Comparison of ENCODE assay signal across 15 cellular contexts in the genomic region with DNA sequence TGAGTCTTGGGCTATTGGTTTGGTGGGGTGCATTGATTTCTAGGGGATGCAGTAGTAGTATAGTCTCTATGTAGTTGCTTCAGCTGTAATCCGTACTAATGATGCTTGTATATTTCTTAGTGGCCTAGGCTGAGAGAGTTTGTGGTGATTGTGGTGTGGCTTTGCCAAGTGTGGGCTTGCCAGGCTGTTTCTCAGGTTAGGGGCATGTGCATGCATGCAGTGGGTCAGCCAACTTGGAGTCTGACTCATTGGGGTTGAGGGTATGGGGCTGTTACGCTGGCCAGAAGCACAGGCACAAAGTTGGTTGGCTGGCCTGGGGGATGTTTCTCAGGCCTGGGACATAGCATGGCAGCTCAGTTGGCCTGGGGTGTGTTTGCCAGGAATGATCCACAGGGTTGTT. TPM values are rescaled to one million over a fixed set of nuclear protein-coding genes. Genes with fewer than 3 reads are reported as not detected.
A peak's percentile ranks its signal among the peaks of the same experiment; 100 is the strongest.
DNase-seq lines count a peak whose midpoint lies in the region; ATAC-seq, FAIRE-seq and TF ChIP-seq lines count a peak whose summit lies in the region.
"Had no signal": no experiment of that assay in that cellular context is flagged by ENCODE, and none has a peak within 500 bp of the region (broad histone marks: within the 10 kb centered on the region; RNA-seq: fewer than 3 reads in every experiment).

No MANE protein-coding gene starts in this region.

- no peak overlapping the region for H2BK120ac ChIP-seq in neuronal stem cell (ENCODE audit: low read depth, low read length)

- no peak overlapping the region for H2BK12ac ChIP-seq in neuronal stem cell (ENCODE audit: low read length)

- no peak overlapping the region for H2AK5ac ChIP-seq in neuronal stem cell (ENCODE audit: low read depth, low read length)

- peak overlapping the region; percentile 39 for H2BK5ac ChIP-seq in neuronal stem cell (ENCODE audit: low read length)

- no peak overlapping the region for H2BK15ac ChIP-seq in neuronal stem cell (ENCODE audit: low read length)

- H4K91ac ChIP-seq in neuronal stem cell (ENCODE audit: low read depth, low read length, poor library complexity), result no peak overlapping the region

- no peak overlapping the region for H3K27ac ChIP-seq in neuronal stem cell (replicated peaks; ENCODE audit: low read length)
- H3K27ac ChIP-seq: BLaER1 treated with 17β-estradiol and CSF1 and Interleukin-3, amounts not matched to agents 10 nM and 100 nM had no signal

- no peak overlapping the region for H3K18ac ChIP-seq in neuronal stem cell (ENCODE audit: low read length)

- no peak overlapping the region for H3K4ac ChIP-seq in neuronal stem cell (ENCODE audit: low read length)

- no peak for TF ChIP-seq CTCF in epithelial cell of esophagus (IDR thresholded peaks at IDR 0.05; ENCODE audit: insufficient read depth, low read depth, low read length, missing control alignments)

- no peak overlapping the region for H3K9ac ChIP-seq in neuronal stem cell (ENCODE audit: low read depth, low read length, poor library complexity)
- H3K9ac ChIP-seq: BLaER1 treated with 17β-estradiol and CSF1 and Interleukin-3, amounts not matched to agents 10 nM and 100 nM had no signal

- no CpG with 5 or more reads among the region's 2 CpGs for WGBS in neuronal stem cell (ENCODE audit: extremely low coverage in 2 of 2, insufficient read length in 2 of 2, insufficient replicate concordance in 1 of 2), 2 donors

- H3K4me3 ChIP-seq in MG63, result no peak overlapping the region
- no peak overlapping the region for H3K4me3 ChIP-seq in epithelial cell of esophagus (ENCODE audit: low read length)
- H3K4me3 ChIP-seq in neuronal stem cell (ENCODE audit: low read length in 2 of 2), result no peak overlapping the region
- H3K4me3 ChIP-seq: BLaER1 treated with 17β-estradiol and CSF1 and Interleukin-3, amounts not matched to agents 10 nM and 100 nM; GM23338 had no signal

- H3K9me3 ChIP-seq in MG63 (peaks cover 25% of the 10 kb centered on the region), neuronal stem cell (replicated peaks in 1 of 2; ENCODE audit: control insufficient read depth in 2 of 2, insufficient read depth in 1 of 2, low read depth in 1 of 2, low read length in 2 of 2) (peaks cover 7 to 27% of the 10 kb centered on the region in 2 donors)

- H3K79me1 ChIP-seq in neuronal stem cell (ENCODE audit: low read depth, low read length), result no peaks in the 10 kb centered on the region

- no peak overlapping the region for H3K14ac ChIP-seq in neuronal stem cell (ENCODE audit: low read length)

- no peak overlapping the region for H3K23ac ChIP-seq in neuronal stem cell (ENCODE audit: low read depth, low read length, poor library complexity)

- H3K4me2 ChIP-seq in neuronal stem cell (ENCODE audit: insufficient read depth, low read length, poor library complexity, severe bottlenecking), result no peak overlapping the region
- H3K4me2 ChIP-seq: BLaER1 treated with 17β-estradiol and CSF1 and Interleukin-3, amounts not matched to agents 10 nM and 100 nM; GM23338 had no signal

- FAIRE-seq in urothelium cell line (lab: Jason Lieb, UNC), result peak; percentile 56

- H3K36me3 ChIP-seq in MG63, result no peaks in the 10 kb centered on the region
- no peaks in the 10 kb centered on the region for H3K36me3 ChIP-seq in neuronal stem cell (replicated peaks in 1 of 2; ENCODE audit: control insufficient read depth in 2 of 2, insufficient read depth in 2 of 2, low read length in 2 of 2)

- no peak for ATAC-seq in GM21528 (IDR thresholded peaks at IDR 0.05; ENCODE audit: low FRiP score, unreplicated experiment)
- ATAC-seq: GM23338 had no signal

- no peaks in the 10 kb centered on the region for H3K4me1 ChIP-seq in neuronal stem cell (ENCODE audit: control insufficient read depth in 2 of 2, insufficient read depth in 1 of 2, low read depth in 1 of 2, low read length in 2 of 2)
- H3K4me1 ChIP-seq: BLaER1 treated with 17β-estradiol and CSF1 and Interleukin-3, amounts not matched to agents 10 nM and 100 nM had no signal

- peak; percentile 5 for DNase-seq in MG63
- peak; percentile 88 for DNase-seq in epithelial cell of esophagus (ENCODE audit: low read depth)
- no peak for DNase-seq in neuronal stem cell (ENCODE audit: low spot score)
- DNase-seq in urothelium cell line (ENCODE audit: low spot score), result no peak
- no peak for DNase-seq in NCI-H2029 (lab: John Stamatoyannopoulos, UW)
- no peak for DNase-seq in DMS 273 treated with DMSO at 0.1 percent for 48 hours (lab: John Stamatoyannopoulos, UW)
- DNase-seq: ACHN; CD4-positive, CD25-positive, alpha-beta regulatory T cell; H7 had no signal

- H4K8ac ChIP-seq in neuronal stem cell (ENCODE audit: low read depth, low read length), result no peak overlapping the region

- H2AFZ ChIP-seq in neuronal stem cell (ENCODE audit: low read length), result no peak overlapping the region
- H2AFZ ChIP-seq: GM23338 had no signal

- H3K27me3 ChIP-seq in MG63, result no peaks in the 10 kb centered on the region
- H3K27me3 ChIP-seq in neuronal stem cell (ENCODE audit: control insufficient read depth in 3 of 3, insufficient read depth in 3 of 3, low read depth in 1 of 3, low read length in 3 of 3), result no peaks in the 10 kb centered on the region
- H3K27me3 ChIP-seq: BLaER1 treated with 17β-estradiol and CSF1 and Interleukin-3, amounts not matched to agents 10 nM and 100 nM had no signal

RNA-seq across cellular contexts. Expression of gene PLA2G12B, which starts 25.7 kb away (rescaled TPM):
- not detected in 2 replicates for total RNA-seq in MG63 (2014; rRNA removed; shearing (Covaris generic); ENCODE audit: low replicate concordance)
- polyA plus RNA-seq in neuronal stem cell (2013, experiment 1 of 2), result 0.22 TPM
- 0.24 TPM for polyA plus RNA-seq in neuronal stem cell (2013, experiment 2 of 2)
- total RNA-seq: A172; CD4-positive, CD25-positive, alpha-beta regulatory T cell; Daoy; GM23338 had no signal
- polyA plus RNA-seq: CD4-positive, CD25-positive, alpha-beta regulatory T cell; GM23338; IgD-negative memory B cell had no signal

Comparison
In these comparisons a context has a peak if more than half of its experiments do, and no peak if none do; other contexts are left out.
1. DNase-seq: peak in MG63 (single experiment) and epithelial cell of esophagus (single experiment); none in neuronal stem cell (single experiment), urothelium cell line (single experiment), NCI-H2029 (single experiment) and DMS 273 treated with DMSO at 0.1 percent for 48 hours (single experiment).